Comparison of ENCODE assay signal across 1 cellular context in genomic region chr12:76032043-76032981, GRCh38.
TF ChIP-seq lines count a peak whose summit lies in the region.

No MANE protein-coding gene starts in this region.

TF ChIP-seq in HepG2, 621 proteins besides CTCF, POLR2A, EP300 and RAD21 (continued from another document and continues in another):
- TF ChIP-seq U2AF1 (optimal IDR thresholded peaks at IDR 0.05; ENCODE audit: low read depth, low read length) (no peak), ZNF282 (IDR thresholded peaks at IDR 0.05; ENCODE audit: partially characterized antibody) (no peak), THAP11 (CRISPR knock-in tag; IDR thresholded peaks at IDR 0.05) (no peak), RFXANK (CRISPR knock-in tag; IDR thresholded peaks at IDR 0.05) (no peak), ATRX (CRISPR knock-in tag; IDR thresholded peaks at IDR 0.05; ENCODE audit: borderline replicate concordance) (no peak), MED8 (CRISPR knock-in tag; IDR thresholded peaks at IDR 0.05; ENCODE audit: insufficient replicate concordance) (no peak), TRIM24 (CRISPR knock-in tag; IDR thresholded peaks at IDR 0.05) (no peak), ZFX (CRISPR knock-in tag; IDR thresholded peaks at IDR 0.05; ENCODE audit: low read depth) (peak; percentile 69), KMT2B (CRISPR knock-in tag; IDR thresholded peaks at IDR 0.05) (no peak), SRSF9 (IDR thresholded peaks at IDR 0.05; ENCODE audit: borderline replicate concordance, insufficient read depth, low read depth, low read length, poor library complexity, severe bottlenecking) (no peak), CREM (IDR thresholded peaks at IDR 0.05) (peak; percentile 36; the same call in 1 of the 2 replicates), CREM (CRISPR knock-in tag; IDR thresholded peaks at IDR 0.05) (no peak), ZNF614 (CRISPR knock-in tag; IDR thresholded peaks at IDR 0.05; ENCODE audit: borderline replicate concordance) (no peak), REPIN1 (CRISPR knock-in tag; IDR thresholded peaks at IDR 0.05; ENCODE audit: borderline replicate concordance, low read depth) (no peak), ZNF235 (CRISPR knock-in tag; IDR thresholded peaks at IDR 0.05; ENCODE audit: borderline replicate concordance) (no peak), ZNF782 (CRISPR knock-in tag; IDR thresholded peaks at IDR 0.05; ENCODE audit: borderline replicate concordance) (no peak), NFRKB (IDR thresholded peaks at IDR 0.05) (no peak), RXRA (CRISPR knock-in tag; IDR thresholded peaks at IDR 0.05) (no peak; the same call in 1 of the 2 replicates), KDM1A (CRISPR knock-in tag; IDR thresholded peaks at IDR 0.05) (no peak), ZNF232 (CRISPR knock-in tag; IDR thresholded peaks at IDR 0.05; ENCODE audit: borderline replicate concordance) (peak; percentile 20; the same call in 1 of the 2 replicates), ZNF691 (CRISPR knock-in tag; IDR thresholded peaks at IDR 0.05; ENCODE audit: borderline replicate concordance, low read depth) (no peak), SP1 (IDR thresholded peaks at IDR 0.05) (no peak), SP1 (CRISPR knock-in tag; IDR thresholded peaks at IDR 0.05) (no peak), LCORL (IDR thresholded peaks at IDR 0.05) (no peak), LCORL (CRISPR knock-in tag; IDR thresholded peaks at IDR 0.05) (peak; percentile 1; the same call in 1 of the 2 replicates), PHF21A (CRISPR knock-in tag; IDR thresholded peaks at IDR 0.05) (no peak; the same call in 1 of the 2 replicates), MZF1 (CRISPR knock-in tag; IDR thresholded peaks at IDR 0.05; ENCODE audit: borderline replicate concordance) (no peak), HES4 (CRISPR knock-in tag; IDR thresholded peaks at IDR 0.05; ENCODE audit: borderline replicate concordance) (no peak; the same call in 1 of the 2 replicates), ZNF784 (CRISPR knock-in tag; IDR thresholded peaks at IDR 0.05; ENCODE audit: borderline replicate concordance) (no peak), ZNF652 (CRISPR knock-in tag; IDR thresholded peaks at IDR 0.05; ENCODE audit: borderline replicate concordance, low read depth) (no peak), ZNF790 (CRISPR knock-in tag; IDR thresholded peaks at IDR 0.05; ENCODE audit: borderline replicate concordance) (no peak), FOXK2 (IDR thresholded peaks at IDR 0.05) (no peak), ZNF672 (CRISPR knock-in tag; IDR thresholded peaks at IDR 0.05) (no peak; the same call in 1 of the 2 replicates), ZMAT3 (CRISPR knock-in tag; conservative IDR thresholded peaks at IDR 0.05) (no peak), ZNF343 (CRISPR knock-in tag; IDR thresholded peaks at IDR 0.05) (0 out of 2 replicates have a peak, but pooled peaks have one; percentile 2), ZNF572 (CRISPR knock-in tag; IDR thresholded peaks at IDR 0.05) (no peak), ETV6 (CRISPR knock-in tag; conservative IDR thresholded peaks at IDR 0.05) (no peak), HOXA3 (CRISPR knock-in tag; IDR thresholded peaks at IDR 0.05) (no peak; the same call in 1 of the 2 replicates), ZKSCAN8 (CRISPR knock-in tag; IDR thresholded peaks at IDR 0.05; ENCODE audit: borderline replicate concordance) (peak; percentile 37; the same call in 1 of the 2 replicates), ZNF773 (CRISPR knock-in tag; IDR thresholded peaks at IDR 0.05; ENCODE audit: borderline replicate concordance) (no peak), NKX3-1 (CRISPR knock-in tag; IDR thresholded peaks at IDR 0.05) (0 out of 2 replicates have a peak, but pooled peaks have one; percentile 73), RBAK (CRISPR knock-in tag; IDR thresholded peaks at IDR 0.05) (no peak), TBX2 (CRISPR knock-in tag; IDR thresholded peaks at IDR 0.05; ENCODE audit: borderline replicate concordance) (peak; percentile 36; the same call in 1 of the 2 replicates), KLF6 (CRISPR knock-in tag; IDR thresholded peaks at IDR 0.05) (no peak)
- TF ChIP-seq, protein P1, sequence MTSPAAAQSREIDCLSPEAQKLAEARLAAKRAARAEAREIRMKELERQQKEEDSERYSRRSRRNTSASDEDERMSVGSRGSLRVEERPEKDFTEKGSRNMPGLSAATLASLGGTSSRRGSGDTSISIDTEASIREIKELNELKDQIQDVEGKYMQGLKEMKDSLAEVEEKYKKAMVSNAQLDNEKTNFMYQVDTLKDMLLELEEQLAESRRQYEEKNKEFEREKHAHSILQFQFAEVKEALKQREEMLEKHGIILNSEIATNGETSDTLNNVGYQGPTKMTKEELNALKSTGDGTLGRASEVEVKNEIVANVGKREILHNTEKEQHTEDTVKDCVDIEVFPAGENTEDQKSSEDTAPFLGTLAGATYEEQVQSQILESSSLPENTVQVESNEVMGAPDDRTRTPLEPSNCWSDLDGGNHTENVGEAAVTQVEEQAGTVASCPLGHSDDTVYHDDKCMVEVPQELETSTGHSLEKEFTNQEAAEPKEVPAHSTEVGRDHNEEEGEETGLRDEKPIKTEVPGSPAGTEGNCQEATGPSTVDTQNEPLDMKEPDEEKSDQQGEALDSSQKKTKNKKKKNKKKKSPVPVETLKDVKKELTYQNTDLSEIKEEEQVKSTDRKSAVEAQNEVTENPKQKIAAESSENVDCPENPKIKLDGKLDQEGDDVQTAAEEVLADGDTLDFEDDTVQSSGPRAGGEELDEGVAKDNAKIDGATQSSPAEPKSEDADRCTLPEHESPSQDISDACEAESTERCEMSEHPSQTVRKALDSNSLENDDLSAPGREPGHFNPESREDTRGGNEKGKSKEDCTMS (CRISPR knock-in tag; conservative IDR thresholded peaks at IDR 0.05) = no peak
- TF ChIP-seq, protein P2, sequence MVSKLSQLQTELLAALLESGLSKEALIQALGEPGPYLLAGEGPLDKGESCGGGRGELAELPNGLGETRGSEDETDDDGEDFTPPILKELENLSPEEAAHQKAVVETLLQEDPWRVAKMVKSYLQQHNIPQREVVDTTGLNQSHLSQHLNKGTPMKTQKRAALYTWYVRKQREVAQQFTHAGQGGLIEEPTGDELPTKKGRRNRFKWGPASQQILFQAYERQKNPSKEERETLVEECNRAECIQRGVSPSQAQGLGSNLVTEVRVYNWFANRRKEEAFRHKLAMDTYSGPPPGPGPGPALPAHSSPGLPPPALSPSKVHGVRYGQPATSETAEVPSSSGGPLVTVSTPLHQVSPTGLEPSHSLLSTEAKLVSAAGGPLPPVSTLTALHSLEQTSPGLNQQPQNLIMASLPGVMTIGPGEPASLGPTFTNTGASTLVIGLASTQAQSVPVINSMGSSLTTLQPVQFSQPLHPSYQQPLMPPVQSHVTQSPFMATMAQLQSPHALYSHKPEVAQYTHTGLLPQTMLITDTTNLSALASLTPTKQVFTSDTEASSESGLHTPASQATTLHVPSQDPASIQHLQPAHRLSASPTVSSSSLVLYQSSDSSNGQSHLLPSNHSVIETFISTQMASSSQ (IDR thresholded peaks at IDR 0.05; ENCODE audit: low read depth) = no peak
- TF ChIP-seq, protein P2 (CRISPR knock-in tag; IDR thresholded peaks at IDR 0.05; ENCODE audit: borderline replicate concordance) = no peak
- TF ChIP-seq, protein P3, sequence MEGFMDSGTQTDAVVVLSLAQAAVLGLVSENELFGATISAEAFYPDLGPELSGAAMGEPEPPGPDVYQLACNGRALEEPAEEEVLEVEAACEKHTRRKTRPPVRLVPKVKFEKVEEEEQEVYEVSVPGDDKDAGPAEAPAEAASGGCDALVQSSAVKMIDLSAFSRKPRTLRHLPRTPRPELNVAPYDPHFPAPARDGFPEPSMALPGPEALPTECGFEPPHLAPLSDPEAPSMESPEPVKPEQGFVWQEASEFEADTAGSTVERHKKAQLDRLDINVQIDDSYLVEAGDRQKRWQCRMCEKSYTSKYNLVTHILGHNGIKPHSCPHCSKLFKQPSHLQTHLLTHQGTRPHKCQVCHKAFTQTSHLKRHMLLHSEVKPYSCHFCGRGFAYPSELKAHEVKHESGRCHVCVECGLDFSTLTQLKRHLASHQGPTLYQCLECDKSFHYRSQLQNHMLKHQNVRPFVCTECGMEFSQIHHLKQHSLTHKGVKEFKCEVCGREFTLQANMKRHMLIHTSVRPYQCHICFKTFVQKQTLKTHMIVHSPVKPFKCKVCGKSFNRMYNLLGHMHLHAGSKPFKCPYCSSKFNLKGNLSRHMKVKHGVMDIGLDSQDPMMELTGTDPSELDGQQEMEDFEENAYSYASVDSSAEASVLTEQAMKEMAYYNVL (CRISPR knock-in tag; IDR thresholded peaks at IDR 0.05; ENCODE audit: borderline replicate concordance) = no peak
- TF ChIP-seq, protein P4, sequence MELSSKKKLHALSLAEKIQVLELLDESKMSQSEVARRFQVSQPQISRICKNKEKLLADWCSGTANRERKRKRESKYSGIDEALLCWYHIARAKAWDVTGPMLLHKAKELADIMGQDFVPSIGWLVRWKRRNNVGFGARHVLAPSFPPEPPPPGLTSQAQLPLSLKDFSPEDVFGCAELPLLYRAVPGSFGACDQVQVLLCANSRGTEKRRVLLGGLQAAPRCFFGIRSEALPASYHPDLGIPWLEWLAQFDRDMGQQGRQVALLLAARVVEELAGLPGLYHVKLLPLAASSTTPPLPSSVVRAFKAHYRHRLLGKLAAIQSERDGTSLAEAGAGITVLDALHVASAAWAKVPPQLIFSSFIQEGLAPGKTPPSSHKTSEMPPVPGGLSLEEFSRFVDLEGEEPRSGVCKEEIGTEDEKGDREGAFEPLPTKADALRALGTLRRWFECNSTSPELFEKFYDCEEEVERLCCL (CRISPR knock-in tag; IDR thresholded peaks at IDR 0.05; ENCODE audit: borderline replicate concordance) = no peak
- TF ChIP-seq, protein P5, sequence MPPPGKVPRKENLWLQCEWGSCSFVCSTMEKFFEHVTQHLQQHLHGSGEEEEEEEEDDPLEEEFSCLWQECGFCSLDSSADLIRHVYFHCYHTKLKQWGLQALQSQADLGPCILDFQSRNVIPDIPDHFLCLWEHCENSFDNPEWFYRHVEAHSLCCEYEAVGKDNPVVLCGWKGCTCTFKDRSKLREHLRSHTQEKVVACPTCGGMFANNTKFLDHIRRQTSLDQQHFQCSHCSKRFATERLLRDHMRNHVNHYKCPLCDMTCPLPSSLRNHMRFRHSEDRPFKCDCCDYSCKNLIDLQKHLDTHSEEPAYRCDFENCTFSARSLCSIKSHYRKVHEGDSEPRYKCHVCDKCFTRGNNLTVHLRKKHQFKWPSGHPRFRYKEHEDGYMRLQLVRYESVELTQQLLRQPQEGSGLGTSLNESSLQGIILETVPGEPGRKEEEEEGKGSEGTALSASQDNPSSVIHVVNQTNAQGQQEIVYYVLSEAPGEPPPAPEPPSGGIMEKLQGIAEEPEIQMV (CRISPR knock-in tag; IDR thresholded peaks at IDR 0.05; ENCODE audit: low read depth) = no peak
- TF ChIP-seq, protein P6, sequence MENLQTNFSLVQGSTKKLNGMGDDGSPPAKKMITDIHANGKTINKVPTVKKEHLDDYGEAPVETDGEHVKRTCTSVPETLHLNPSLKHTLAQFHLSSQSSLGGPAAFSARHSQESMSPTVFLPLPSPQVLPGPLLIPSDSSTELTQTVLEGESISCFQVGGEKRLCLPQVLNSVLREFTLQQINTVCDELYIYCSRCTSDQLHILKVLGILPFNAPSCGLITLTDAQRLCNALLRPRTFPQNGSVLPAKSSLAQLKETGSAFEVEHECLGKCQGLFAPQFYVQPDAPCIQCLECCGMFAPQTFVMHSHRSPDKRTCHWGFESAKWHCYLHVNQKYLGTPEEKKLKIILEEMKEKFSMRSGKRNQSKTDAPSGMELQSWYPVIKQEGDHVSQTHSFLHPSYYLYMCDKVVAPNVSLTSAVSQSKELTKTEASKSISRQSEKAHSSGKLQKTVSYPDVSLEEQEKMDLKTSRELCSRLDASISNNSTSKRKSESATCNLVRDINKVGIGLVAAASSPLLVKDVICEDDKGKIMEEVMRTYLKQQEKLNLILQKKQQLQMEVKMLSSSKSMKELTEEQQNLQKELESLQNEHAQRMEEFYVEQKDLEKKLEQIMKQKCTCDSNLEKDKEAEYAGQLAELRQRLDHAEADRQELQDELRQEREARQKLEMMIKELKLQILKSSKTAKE (CRISPR knock-in tag; IDR thresholded peaks at IDR 0.05; ENCODE audit: borderline replicate concordance) = no peak
- TF ChIP-seq, protein P7, sequence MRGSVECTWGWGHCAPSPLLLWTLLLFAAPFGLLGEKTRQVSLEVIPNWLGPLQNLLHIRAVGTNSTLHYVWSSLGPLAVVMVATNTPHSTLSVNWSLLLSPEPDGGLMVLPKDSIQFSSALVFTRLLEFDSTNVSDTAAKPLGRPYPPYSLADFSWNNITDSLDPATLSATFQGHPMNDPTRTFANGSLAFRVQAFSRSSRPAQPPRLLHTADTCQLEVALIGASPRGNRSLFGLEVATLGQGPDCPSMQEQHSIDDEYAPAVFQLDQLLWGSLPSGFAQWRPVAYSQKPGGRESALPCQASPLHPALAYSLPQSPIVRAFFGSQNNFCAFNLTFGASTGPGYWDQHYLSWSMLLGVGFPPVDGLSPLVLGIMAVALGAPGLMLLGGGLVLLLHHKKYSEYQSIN (CRISPR knock-in tag; IDR thresholded peaks at IDR 0.05; ENCODE audit: borderline replicate concordance) = no peak
